20 cellular contexts compared by ENCODE assay signal in the genomic region with DNA sequence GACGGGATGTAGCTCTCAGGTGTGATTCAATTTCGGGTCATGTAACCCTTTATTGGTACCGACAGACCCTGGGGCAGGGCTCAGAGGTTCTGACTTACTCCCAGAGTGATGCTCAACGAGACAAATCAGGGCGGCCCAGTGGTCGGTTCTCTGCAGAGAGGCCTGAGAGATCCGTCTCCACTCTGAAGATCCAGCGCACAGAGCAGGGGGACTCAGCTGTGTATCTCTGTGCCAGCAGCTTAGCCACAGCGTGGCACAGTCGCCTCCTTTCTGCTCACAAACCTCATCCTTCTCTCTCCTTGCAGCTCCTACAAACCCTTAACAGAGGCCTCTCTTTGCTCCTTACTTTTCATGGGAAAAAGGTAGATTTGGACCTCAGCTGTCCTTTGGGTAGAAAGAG.
DNase-seq lines count a peak whose midpoint lies in the region; ATAC-seq and TF ChIP-seq lines count a peak whose summit lies in the region.
"Had no signal": no experiment of that assay in that cellular context is flagged by ENCODE, and none has a peak within 500 bp of the region (broad histone marks: within the 10 kb centered on the region; RNA-seq: fewer than 3 reads in every experiment).

No MANE protein-coding gene starts in this region.

- H3K4me3 Mint-ChIP-seq in activated naive CD4-positive, alpha-beta T cell treated with anti-CD3 and anti-CD28 coated beads, Interleukin-2, amount 50 U/mL, for 24 hours, result peak overlapping the region; percentile 76
- H3K4me3 Mint-ChIP-seq in activated naive CD8-positive, alpha-beta T cell treated with anti-CD3 and anti-CD28 coated beads, Interleukin-2, amount 50 U/mL, for 24 hours, result peak overlapping the region; percentile 55
- H3K4me3 Mint-ChIP-seq: natural killer cell treated with Interleukin-12 subunit alpha and Interleukin-12 subunit beta and Interleukin-15 and Interleukin-18, amount 100 ng/mL, for 72 hours had no signal

- peak overlapping the region; percentile 38 for H3K27ac Mint-ChIP-seq in activated naive CD4-positive, alpha-beta T cell treated with anti-CD3 and anti-CD28 coated beads, Interleukin-2, amount 50 U/mL, for 24 hours
- no peak overlapping the region for H3K27ac Mint-ChIP-seq in activated naive CD8-positive, alpha-beta T cell treated with anti-CD3 and anti-CD28 coated beads, Interleukin-2, amount 50 U/mL, for 24 hours
- H3K27ac Mint-ChIP-seq: natural killer cell treated with Interleukin-12 subunit alpha and Interleukin-12 subunit beta and Interleukin-15 and Interleukin-18, amount 100 ng/mL, for 72 hours; progenitor cell of endocrine pancreas had no signal

- TF ChIP-seq CTCF in NB4 (IDR thresholded peaks at IDR 0.05; ENCODE audit: low read depth, low read length), result no peak

- no peak overlapping the region for H3K4me3 ChIP-seq in NB4 (ENCODE audit: low read depth, low read length)
- H3K4me3 ChIP-seq: vagina had no signal

- no peaks in the 10 kb centered on the region for H3K9me3 Mint-ChIP-seq in activated naive CD4-positive, alpha-beta T cell treated with anti-CD3 and anti-CD28 coated beads, Interleukin-2, amount 50 U/mL, for 24 hours
- no peaks in the 10 kb centered on the region for H3K9me3 Mint-ChIP-seq in activated naive CD8-positive, alpha-beta T cell treated with anti-CD3 and anti-CD28 coated beads, Interleukin-2, amount 50 U/mL, for 24 hours
- H3K9me3 Mint-ChIP-seq: natural killer cell treated with Interleukin-12 subunit alpha and Interleukin-12 subunit beta and Interleukin-15 and Interleukin-18, amount 100 ng/mL, for 72 hours had no signal

- no peaks in the 10 kb centered on the region for H3K27me3 Mint-ChIP-seq in activated naive CD4-positive, alpha-beta T cell treated with anti-CD3 and anti-CD28 coated beads, Interleukin-2, amount 50 U/mL, for 24 hours
- peaks cover 1% of the 10 kb centered on the region for H3K27me3 Mint-ChIP-seq in activated naive CD8-positive, alpha-beta T cell treated with anti-CD3 and anti-CD28 coated beads, Interleukin-2, amount 50 U/mL, for 24 hours

- no peak for DNase-seq in activated naive CD4-positive, alpha-beta T cell treated with anti-CD3 and anti-CD28 coated beads, Interleukin-2, amount 50 U/mL, for 16 hours
- peak; percentile 76 for DNase-seq in NB4 (ENCODE audit: low read depth)
- no peak for DNase-seq in activated naive CD8-positive, alpha-beta T cell treated with anti-CD3 and anti-CD28 coated beads, Interleukin-2, amount 50 U/mL, for 24 hours
- DNase-seq: activated CD4-positive, CD25-positive, alpha-beta regulatory T cell treated with anti-CD3 and anti-CD28 coated beads, Interleukin-2, amount 50 U/mL, for 72 hours; cortex of kidney; foreskin melanocyte; kidney glomerular epithelial cell; mesenchymal stem cell; NCI-H1105; NCI-H2171 treated with DMSO at 0.1 percent for 48 hours; NCI-H69; OCI-M1; SHP77 treated with DMSO at 0.1 percent for 48 hours had no signal

- TF ChIP-seq POLR2A in NB4 (IDR thresholded peaks at IDR 0.05; ENCODE audit: extremely low read depth, insufficient read length), result no peak

- no peaks in the 10 kb centered on the region for H3K36me3 Mint-ChIP-seq in activated naive CD4-positive, alpha-beta T cell treated with anti-CD3 and anti-CD28 coated beads, Interleukin-2, amount 50 U/mL, for 24 hours
- H3K36me3 Mint-ChIP-seq in activated naive CD8-positive, alpha-beta T cell treated with anti-CD3 and anti-CD28 coated beads, Interleukin-2, amount 50 U/mL, for 24 hours (ENCODE audit: low read depth), result no peaks in the 10 kb centered on the region
- H3K36me3 Mint-ChIP-seq: natural killer cell treated with Interleukin-12 subunit alpha and Interleukin-12 subunit beta and Interleukin-15 and Interleukin-18, amount 100 ng/mL, for 72 hours had no signal

- no peak for ATAC-seq in activated naive CD8-positive, alpha-beta T cell treated with anti-CD3 and anti-CD28 coated beads, Interleukin-2, amount 50 U/mL, for 24 hours
- ATAC-seq in GM21515 (IDR thresholded peaks at IDR 0.05; ENCODE audit: unreplicated experiment) (no peak), HG03039 (IDR thresholded peaks at IDR 0.05; ENCODE audit: unreplicated experiment) (no peak), GM21717 (IDR thresholded peaks at IDR 0.05; ENCODE audit: unreplicated experiment) (no peak)

- peaks cover 61% of the 10 kb centered on the region for H3K4me1 Mint-ChIP-seq in activated naive CD4-positive, alpha-beta T cell treated with anti-CD3 and anti-CD28 coated beads, Interleukin-2, amount 50 U/mL, for 24 hours
- peaks cover 23% of the 10 kb centered on the region for H3K4me1 Mint-ChIP-seq in activated naive CD8-positive, alpha-beta T cell treated with anti-CD3 and anti-CD28 coated beads, Interleukin-2, amount 50 U/mL, for 24 hours
